ENCODE assay signal across 33 cellular contexts in genomic region chr3:171616798-171617197, GRCh38.
"Had no signal": no experiment of that assay in that cellular context is flagged by ENCODE, and none has a peak within 500 bp of the region (broad histone marks: within the 10 kb centered on the region; RNA-seq: fewer than 3 reads in every experiment).

No MANE protein-coding gene starts in this region.

- H3K27ac Mint-ChIP-seq: activated B cell treated with CpG ODN at 0.5 μM for 24 hours; activated CD4-positive, alpha-beta memory T cell treated with anti-CD3 and anti-CD28 coated beads for 36 hours; activated naive CD4-positive, alpha-beta T cell treated with anti-CD3 and anti-CD28 coated beads, Interleukin-2, amount 10 ng/mL, durations not matched to agents 7 days and 5 days; activated naive CD8-positive, alpha-beta T cell; activated naive CD8-positive, alpha-beta T cell treated with anti-CD3 and anti-CD28 coated beads, Interleukin-2, amount 50 U/mL, for 24 hours had no signal

- H3K27ac ChIP-seq: brain microvascular endothelial cell, cardiac muscle cell, PC-9, RWPE1, VCaP had no signal

- H3K4me3 ChIP-seq: cardiac muscle cell, PC-9 had no signal

- H3K27me3 ChIP-seq: brain microvascular endothelial cell, cardiac muscle cell had no signal

- H3K4me3 Mint-ChIP-seq: activated B cell treated with CpG ODN at 0.5 μM for 24 hours; activated CD4-positive, alpha-beta memory T cell treated with anti-CD3 and anti-CD28 coated beads for 36 hours; activated naive CD4-positive, alpha-beta T cell treated with anti-CD3 and anti-CD28 coated beads, Interleukin-2, amount 10 ng/mL, durations not matched to agents 7 days and 5 days; activated naive CD8-positive, alpha-beta T cell; activated naive CD8-positive, alpha-beta T cell treated with anti-CD3 and anti-CD28 coated beads, Interleukin-2, amount 50 U/mL, for 24 hours; activated T-cell treated with anti-CD3 and anti-CD28 coated beads, Interleukin-2, amount 50 U/mL, for 4 hours; central memory CD8-positive, alpha-beta T cell had no signal

- ATAC-seq: activated naive CD8-positive, alpha-beta T cell treated with anti-CD3 and anti-CD28 coated beads, Interleukin-2, amount 50 U/mL, for 24 hours; activated T-cell treated with anti-CD3 and anti-CD28 coated beads, Interleukin-2, amount 50 U/mL, for 4 hours; Right ventricle myocardium inferior had no signal

- DNase-seq: activated B cell treated with CpG ODN at 0.5 μM for 24 hours; activated CD4-positive, alpha-beta memory T cell treated with anti-CD3 and anti-CD28 coated beads for 36 hours; activated CD4-positive, alpha-beta T cell treated with anti-CD3 and anti-CD28 coated beads for 4 hours; activated CD4-positive, alpha-beta T cell treated with anti-CD3 and anti-CD28 coated beads, Interleukin-2, amount 50 U/mL, for 1 hour; activated CD4-positive, CD25-positive, alpha-beta regulatory T cell treated with anti-CD3 and anti-CD28 coated beads, Interleukin-2, amount 50 U/mL, for 72 hours; activated CD8-positive, alpha-beta memory T cell treated with anti-CD3 and anti-CD28 coated beads, Interleukin-2, amount 50 U/mL, for 4 hours; activated effector memory CD4-positive, alpha-beta T cell treated with Interleukin-2 at 50 U/mL for 16 hours; activated naive CD4-positive, alpha-beta T cell treated with anti-CD3 and anti-CD28 coated beads, Interleukin-2, amount 10 ng/mL, durations not matched to agents 7 days and 5 days; activated naive CD8-positive, alpha-beta T cell treated with anti-CD3 and anti-CD28 coated beads, Interleukin-2, amount 50 U/mL, for 24 hours; activated T-cell treated with anti-CD3 and anti-CD28 coated beads for 4 hours; activated T-cell treated with anti-CD3 and anti-CD28 coated beads, Interleukin-2, amount 50 U/mL, for 4 hours; anterior cingulate cortex; brain microvascular endothelial cell; NCI-H1105; NCI-H1417 treated with DMSO at 0.1 percent for 48 hours; NCI-H187 treated with DMSO at 0.1 percent for 48 hours; NCI-H2081; NCI-H2171 treated with DMSO at 0.1 percent for 48 hours; NCI-H345; NCI-H524 treated with DMSO at 0.1 percent for 48 hours; NK-92 treated with Interleukin-12 subunit alpha and Interleukin-12 subunit beta, amount 100 ng/mL, for 24 hours; SIG-M5; SW 1271; T-helper 1 cell; T-helper 2 cell; T-helper 9 cell had no signal

- H3K4me1 Mint-ChIP-seq: activated B cell treated with CpG ODN at 0.5 μM for 24 hours; activated naive CD4-positive, alpha-beta T cell treated with anti-CD3 and anti-CD28 coated beads, Interleukin-2, amount 10 ng/mL, durations not matched to agents 7 days and 5 days; activated naive CD8-positive, alpha-beta T cell treated with anti-CD3 and anti-CD28 coated beads, Interleukin-2, amount 50 U/mL, for 24 hours; central memory CD8-positive, alpha-beta T cell had no signal

- H2AFZ ChIP-seq: PC-9 had no signal

- H3K36me3 Mint-ChIP-seq: activated CD4-positive, alpha-beta memory T cell treated with anti-CD3 and anti-CD28 coated beads for 36 hours; activated naive CD4-positive, alpha-beta T cell treated with anti-CD3 and anti-CD28 coated beads, Interleukin-2, amount 10 ng/mL, durations not matched to agents 7 days and 5 days; activated naive CD8-positive, alpha-beta T cell had no signal

- H3K9me3 Mint-ChIP-seq: activated B cell treated with CpG ODN at 0.5 μM for 24 hours; activated CD4-positive, alpha-beta memory T cell treated with anti-CD3 and anti-CD28 coated beads for 36 hours; activated naive CD4-positive, alpha-beta T cell treated with anti-CD3 and anti-CD28 coated beads, Interleukin-2, amount 10 ng/mL, durations not matched to agents 7 days and 5 days; activated naive CD8-positive, alpha-beta T cell treated with anti-CD3 and anti-CD28 coated beads, Interleukin-2, amount 50 U/mL, for 24 hours; activated T-cell treated with anti-CD3 and anti-CD28 coated beads, Interleukin-2, amount 50 U/mL, for 4 hours; central memory CD8-positive, alpha-beta T cell had no signal

- H3K4me2 ChIP-seq: PC-9 had no signal
